ENCODE assay signal across 24 cellular contexts in genomic region chr1:244002721-244003120, GRCh38. TPM values are rescaled to one million over a fixed set of nuclear protein-coding genes. Genes with fewer than 3 reads are reported as not detected.
DNase-seq lines count a peak whose midpoint lies in the region; ATAC-seq and TF ChIP-seq lines count a peak whose summit lies in the region.
"Had no signal": no experiment of that assay in that cellular context is flagged by ENCODE, and none has a peak within 500 bp of the region (broad histone marks: within the 10 kb centered on the region; RNA-seq: fewer than 3 reads in every experiment).

No MANE protein-coding gene starts in this region.

- H3K9me3 Mint-ChIP-seq in activated naive CD8-positive, alpha-beta T cell treated with anti-CD3 and anti-CD28 coated beads, Interleukin-2, amount 10 ng/mL, durations not matched to agents 7 days and 5 days = no peaks in the 10 kb centered on the region
- H3K9me3 Mint-ChIP-seq in activated naive CD8-positive, alpha-beta T cell treated with anti-CD3 and anti-CD28 coated beads, Interleukin-2, amount 50 U/mL, for 24 hours = no peaks in the 10 kb centered on the region
- no peaks in the 10 kb centered on the region for H3K9me3 Mint-ChIP-seq in type B pancreatic cell
- H3K9me3 Mint-ChIP-seq: CD4-positive, CD25-positive, alpha-beta regulatory T cell; GM23338 had no signal

- peaks cover 17% of the 10 kb centered on the region for H3K4me1 Mint-ChIP-seq in activated naive CD8-positive, alpha-beta T cell treated with anti-CD3 and anti-CD28 coated beads, Interleukin-2, amount 10 ng/mL, durations not matched to agents 7 days and 5 days
- H3K4me1 Mint-ChIP-seq in activated naive CD8-positive, alpha-beta T cell treated with anti-CD3 and anti-CD28 coated beads, Interleukin-2, amount 50 U/mL, for 24 hours = peaks cover 19% of the 10 kb centered on the region
- no peaks in the 10 kb centered on the region for H3K4me1 Mint-ChIP-seq in type B pancreatic cell (ENCODE audit: unreplicated experiment)
- H3K4me1 Mint-ChIP-seq: brain, GM23338 had no signal

- peak; percentile 14 for ATAC-seq in activated naive CD8-positive, alpha-beta T cell treated with anti-CD3 and anti-CD28 coated beads, Interleukin-2, amount 10 ng/mL, durations not matched to agents 7 days and 5 days (ENCODE audit: low read depth)
- ATAC-seq in activated naive CD8-positive, alpha-beta T cell treated with anti-CD3 and anti-CD28 coated beads, Interleukin-2, amount 50 U/mL, for 24 hours = no peak
- no peak for ATAC-seq in GM18511 (IDR thresholded peaks at IDR 0.05; ENCODE audit: unreplicated experiment)
- ATAC-seq in omental fat pad (ENCODE audit: low FRiP score) = no peak
- ATAC-seq: activated CD4-positive, CD25-positive, alpha-beta regulatory T cell treated with anti-CD3 and anti-CD28 coated beads, Interleukin-2, amount 50 U/mL, for 24 hours; GM23338; left ventricle myocardium superior; psoas muscle had no signal

- peak overlapping the region; percentile 15 for H3K27ac Mint-ChIP-seq in activated naive CD8-positive, alpha-beta T cell treated with anti-CD3 and anti-CD28 coated beads, Interleukin-2, amount 10 ng/mL, durations not matched to agents 7 days and 5 days
- no peak overlapping the region for H3K27ac Mint-ChIP-seq in activated naive CD8-positive, alpha-beta T cell treated with anti-CD3 and anti-CD28 coated beads, Interleukin-2, amount 50 U/mL, for 24 hours
- H3K27ac Mint-ChIP-seq in type B pancreatic cell = no peak overlapping the region
- H3K27ac Mint-ChIP-seq: brain, GM23338 had no signal

- no peaks in the 10 kb centered on the region for H3K36me3 Mint-ChIP-seq in activated naive CD8-positive, alpha-beta T cell treated with anti-CD3 and anti-CD28 coated beads, Interleukin-2, amount 10 ng/mL, durations not matched to agents 7 days and 5 days
- no peaks in the 10 kb centered on the region for H3K36me3 Mint-ChIP-seq in activated naive CD8-positive, alpha-beta T cell treated with anti-CD3 and anti-CD28 coated beads, Interleukin-2, amount 50 U/mL, for 24 hours (ENCODE audit: low read depth)
- H3K36me3 Mint-ChIP-seq in type B pancreatic cell = no peaks in the 10 kb centered on the region
- H3K36me3 Mint-ChIP-seq: brain; CD4-positive, CD25-positive, alpha-beta regulatory T cell had no signal

- no peak for DNase-seq in activated naive CD8-positive, alpha-beta T cell treated with anti-CD3 and anti-CD28 coated beads, Interleukin-2, amount 10 ng/mL, durations not matched to agents 7 days and 5 days
- no peak for DNase-seq in activated naive CD8-positive, alpha-beta T cell treated with anti-CD3 and anti-CD28 coated beads, Interleukin-2, amount 50 U/mL, for 24 hours
- DNase-seq in KBM-7 = peak; percentile 73
- DNase-seq in UCSD-AML1 (lab: John Stamatoyannopoulos, UW; ENCODE audit: unreplicated experiment) = peak; percentile 11
- no peak for DNase-seq in type B pancreatic cell (ENCODE audit: extremely low spot score, unreplicated experiment)
- no peak for DNase-seq in omental fat pad (ENCODE audit: low spot score)
- DNase-seq: activated CD8-positive, alpha-beta memory T cell treated with anti-CD3 and anti-CD28 coated beads for 24 hours; activated effector memory CD4-positive, alpha-beta T cell treated with anti-CD3 and anti-CD28 coated beads, Interleukin-2, amount 50 U/mL, for 16 hours; adrenal gland; CD4-positive, CD25-positive, alpha-beta regulatory T cell; DMS 273 treated with DMSO at 0.1 percent for 48 hours; effector CD8-positive, alpha-beta T cell; erythroblast; glutamatergic neuron; left ventricle myocardium superior; NCI-H1092; NCI-H187; nucleus accumbens; psoas muscle; stimulated activated CD4-positive, alpha-beta T cell treated with anti-CD3 and anti-CD28 coated beads, Interleukin-15, amount 100 ng/mL, for 24 hours had no signal

- TF ChIP-seq CTCF in type B pancreatic cell (conservative IDR thresholded peaks at IDR 0.05) (no peak), omental fat pad (IDR thresholded peaks at IDR 0.05) (no peak)

- POLR2A ChIA-PET in activated naive CD8-positive, alpha-beta T cell treated with anti-CD3 and anti-CD28 coated beads, Interleukin-2, amount 10 ng/mL, durations not matched to agents 7 days and 5 days (lab: Charles Lee) = no interaction called here

- H3K27me3 Mint-ChIP-seq in activated naive CD8-positive, alpha-beta T cell treated with anti-CD3 and anti-CD28 coated beads, Interleukin-2, amount 10 ng/mL, durations not matched to agents 7 days and 5 days = no peaks in the 10 kb centered on the region
- no peaks in the 10 kb centered on the region for H3K27me3 Mint-ChIP-seq in activated naive CD8-positive, alpha-beta T cell treated with anti-CD3 and anti-CD28 coated beads, Interleukin-2, amount 50 U/mL, for 24 hours
- peaks cover 13% of the 10 kb centered on the region for H3K27me3 Mint-ChIP-seq in type B pancreatic cell

- H3K4me3 Mint-ChIP-seq in activated naive CD8-positive, alpha-beta T cell treated with anti-CD3 and anti-CD28 coated beads, Interleukin-2, amount 10 ng/mL, durations not matched to agents 7 days and 5 days = peak overlapping the region; percentile 35
- no peak overlapping the region for H3K4me3 Mint-ChIP-seq in activated naive CD8-positive, alpha-beta T cell treated with anti-CD3 and anti-CD28 coated beads, Interleukin-2, amount 50 U/mL, for 24 hours
- H3K4me3 Mint-ChIP-seq in type B pancreatic cell = no peak overlapping the region
- H3K4me3 Mint-ChIP-seq: brain, GM23338 had no signal

- in situ Hi-C loops in KBM-7 (cut with MboI; ENCODE audit: low pct_unique_long_range_greater_than_20kb, low sequenced_read_pairs) = loop anchor here (25.0 kb wide), 1 partner anchor 260 kb away; no protein-coding TSS in a partner anchor

RNA-seq across cellular contexts. Expression of gene ZBTB18, which starts 48.4 kb away (rescaled TPM):
- 10 to 100 TPM; 24.7 to 26.5 TPM for total RNA-seq in activated naive CD8-positive, alpha-beta T cell treated with anti-CD3 and anti-CD28 coated beads, Interleukin-2, amount 10 ng/mL, durations not matched to agents 7 days and 5 days
- total RNA-seq in type B pancreatic cell (ENCODE audit: low replicate concordance) (11.9 and 16.7 TPM in 2 replicates), omental fat pad (10 to 100 TPM in 2 of 4 donors, 1 to 10 TPM in 2; 7.0 to 24.7 (median 10.6) TPM)

Comparison
In these comparisons a context has a peak if more than half of its experiments do, and no peak if none do; other contexts are left out.
1. DNase-seq: peak in KBM-7 (single experiment) and UCSD-AML1 (single experiment); none in activated naive CD8-positive, alpha-beta T cell treated with anti-CD3 and anti-CD28 coated beads, Interleukin-2, amount 10 ng/mL, durations not matched to agents 7 days and 5 days (single experiment), activated naive CD8-positive, alpha-beta T cell treated with anti-CD3 and anti-CD28 coated beads, Interleukin-2, amount 50 U/mL, for 24 hours (single experiment), type B pancreatic cell (single experiment) and omental fat pad (single experiment).